ENCODE assay signal across 6 cellular contexts in genomic region chr5:84309850-84310249, GRCh38.
A peak's percentile ranks its signal among the peaks of the same experiment; 100 is the strongest.
DNase-seq lines count a peak whose midpoint lies in the region; FAIRE-seq and TF ChIP-seq lines count a peak whose summit lies in the region.
"Not testable (repeated sequence)": the region's sequence is repeated elsewhere in the genome, so short reads cannot be mapped to it uniquely, and the experiment has no call there.

No MANE protein-coding gene starts in this region.

- not testable (repeated sequence) for H3K36me3 ChIP-seq in WERI-Rb-1; astrocyte (ENCODE audit: insufficient read depth, low read length)

- not testable (repeated sequence) for H3K9ac ChIP-seq in astrocyte (ENCODE audit: low read length)

- not testable (repeated sequence) for H3K27me3 ChIP-seq in WERI-Rb-1 (ENCODE audit: insufficient read depth, low read depth, severe bottlenecking); astrocyte (ENCODE audit: insufficient read depth, low read length)

- not testable (repeated sequence) for H3K36me3 Mint-ChIP-seq in astrocyte (ENCODE audit: low read depth, unreplicated experiment)
- peaks cover 16% of the 10 kb centered on the region for H3K36me3 Mint-ChIP-seq in osteocyte (ENCODE audit: unreplicated experiment)

- H3K4me3 ChIP-seq in WERI-Rb-1 (ENCODE audit: low read depth, low read length); astrocyte (ENCODE audit: insufficient read depth, low read depth, low read length): not testable (repeated sequence)

- not testable (repeated sequence) for H2AFZ ChIP-seq in astrocyte (ENCODE audit: low read depth, low read length)

- not testable (repeated sequence) for H3K9me3 Mint-ChIP-seq in astrocyte (ENCODE audit: unreplicated experiment); osteocyte (ENCODE audit: unreplicated experiment)

- peak; percentile 21 for FAIRE-seq in D721Med (lab: Jason Lieb, UNC)
- not testable (repeated sequence) for FAIRE-seq in astrocyte (lab: Jason Lieb, UNC)
- FAIRE-seq in frontal cortex (lab: Jason Lieb, UNC) = peak; percentile 15

- H3K27ac Mint-ChIP-seq in astrocyte (ENCODE audit: unreplicated experiment) = not testable (repeated sequence)
- peak overlapping the region; percentile 74 for H3K27ac Mint-ChIP-seq in osteocyte (ENCODE audit: unreplicated experiment)

- H3K27ac ChIP-seq in WERI-Rb-1 = peak overlapping the region; percentile 24; the same call in 1 of the 2 replicates
- not testable (repeated sequence) for H3K27ac ChIP-seq in astrocyte (ENCODE audit: low read depth, low read length)

- not testable (repeated sequence) for H3K4me2 ChIP-seq in astrocyte (ENCODE audit: low read length)

- not testable (repeated sequence) for H3K4me3 Mint-ChIP-seq in astrocyte (ENCODE audit: unreplicated experiment); osteocyte (ENCODE audit: unreplicated experiment)

- not testable (repeated sequence) for H3K4me1 ChIP-seq in astrocyte (ENCODE audit: insufficient read depth, low read length)

- peaks cover 12% of the 10 kb centered on the region for H4K20me1 ChIP-seq in astrocyte (ENCODE audit: insufficient read depth, low read length)

- TF ChIP-seq CTCF in D721Med (IDR thresholded peaks at IDR 0.05; ENCODE audit: insufficient read depth, missing control alignments); WERI-Rb-1 (IDR thresholded peaks at IDR 0.05; ENCODE audit: low read depth, low read length); astrocyte (IDR thresholded peaks at IDR 0.05; ENCODE audit: insufficient read depth, low read depth, low read length); osteocyte (IDR thresholded peaks at IDR 0.05): not testable (repeated sequence)

- not testable (repeated sequence) for H3K27me3 Mint-ChIP-seq in astrocyte (ENCODE audit: low read depth, unreplicated experiment); osteocyte (ENCODE audit: unreplicated experiment)

- not testable (repeated sequence) for DNase-seq in D721Med (ENCODE audit: insufficient read length, low spot score); WERI-Rb-1; frontal cortex (ENCODE audit: low spot score in 2 of 2); osteocyte (ENCODE audit: extremely low spot score, unreplicated experiment)
- DNase-seq in astrocyte (ENCODE audit: low read depth) (peak; percentile 57), dedifferentiated amniotic fluid mesenchymal stem cell (ENCODE audit: extremely low spot score) (peak; percentile 5)

- not testable (repeated sequence) for H3K4me1 Mint-ChIP-seq in astrocyte (ENCODE audit: low read depth, unreplicated experiment)
- peaks cover 33% of the 10 kb centered on the region for H3K4me1 Mint-ChIP-seq in osteocyte (ENCODE audit: unreplicated experiment)

- H3K79me2 ChIP-seq in astrocyte (ENCODE audit: insufficient read depth, low read length) = peaks cover 63% of the 10 kb centered on the region

- H3K9me3 ChIP-seq in WERI-Rb-1 (ENCODE audit: severe bottlenecking); astrocyte (ENCODE audit: insufficient read depth, low read depth, low read length): not testable (repeated sequence)
